Comparison of ENCODE assay signal across 20 cellular contexts in the genomic region with DNA sequence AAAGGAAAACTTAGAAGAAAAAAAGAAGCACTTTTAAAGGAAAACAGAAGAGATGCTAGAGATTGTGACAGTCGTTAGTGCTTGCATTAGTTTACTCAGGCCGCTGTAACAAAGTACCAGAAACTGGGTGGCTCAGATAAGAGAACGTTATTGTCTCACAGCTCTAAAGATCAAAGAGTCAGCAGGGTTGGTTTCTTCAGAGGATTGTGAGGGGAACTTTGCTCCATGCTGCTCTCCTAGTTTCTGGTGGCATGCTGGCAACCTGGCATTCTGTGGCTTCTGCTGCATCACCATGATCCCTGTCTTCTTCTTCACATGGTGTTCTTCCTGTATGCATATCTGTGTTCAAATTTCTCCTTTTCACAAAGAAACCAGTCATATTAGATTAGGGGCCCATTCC.
DNase-seq lines count a peak whose midpoint lies in the region; ATAC-seq, FAIRE-seq and TF ChIP-seq lines count a peak whose summit lies in the region.
"Had no signal": no experiment of that assay in that cellular context is flagged by ENCODE, and none has a peak within 500 bp of the region (broad histone marks: within the 10 kb centered on the region; RNA-seq: fewer than 3 reads in every experiment).

No MANE protein-coding gene starts in this region.

- H2AK5ac ChIP-seq in mesendoderm (ENCODE audit: low read length), result no peak overlapping the region

- no peak overlapping the region for H3K4ac ChIP-seq in mesendoderm (ENCODE audit: low read depth, low read length)

- no peak overlapping the region for H4K8ac ChIP-seq in mesendoderm (ENCODE audit: low read depth, low read length)

- H3K79me1 ChIP-seq in mesendoderm (ENCODE audit: low read length), result no peaks in the 10 kb centered on the region

- ATAC-seq in K562, result no peak
- ATAC-seq in esophagus mucosa, result no peak

- no peaks in the 10 kb centered on the region for H3K27me3 ChIP-seq in K562 (ENCODE audit: control insufficient read depth in 2 of 2, insufficient read depth in 2 of 2, low read length in 2 of 2)
- H3K27me3 ChIP-seq in mesendoderm (ENCODE audit: insufficient read depth, low read length, poor library complexity), result no peaks in the 10 kb centered on the region
- no peaks in the 10 kb centered on the region for H3K27me3 ChIP-seq in small intestine (ENCODE audit: control insufficient read depth in 2 of 2, insufficient read depth in 2 of 2, low read length in 2 of 2)
- no peaks in the 10 kb centered on the region for H3K27me3 ChIP-seq in SK-N-SH (ENCODE audit: insufficient read depth)
- H3K27me3 ChIP-seq: BE2C had no signal

- H3K9ac ChIP-seq in K562 (ENCODE audit: insufficient read depth in 1 of 2, low read depth in 2 of 2, low read length in 2 of 2) (no peak overlapping the region), mesendoderm (ENCODE audit: low read length) (no peak overlapping the region), SK-N-SH (no peak overlapping the region)

- no peaks in the 10 kb centered on the region for H3K79me2 ChIP-seq in K562 (ENCODE audit: control insufficient read depth, insufficient read depth, low read length)
- H3K79me2 ChIP-seq in mesendoderm (ENCODE audit: control insufficient read depth, insufficient read depth, low read length), result no peaks in the 10 kb centered on the region
- no peaks in the 10 kb centered on the region for H3K79me2 ChIP-seq in SK-N-SH (ENCODE audit: insufficient read depth)

- H3K4me3 ChIP-seq in K562, result no peak overlapping the region
- no peak overlapping the region for H3K4me3 ChIP-seq in mesendoderm (ENCODE audit: low read length)
- no peak overlapping the region for H3K4me3 ChIP-seq in small intestine (ENCODE audit: low read depth in 1 of 2, low read length in 2 of 2)
- H3K4me3 ChIP-seq in SK-N-SH (ENCODE audit: low read depth in 2 of 2, low read length in 1 of 2), result no peak overlapping the region

- BruUV-seq in K562 (replicated peaks; lab: Mats Ljungman, UMichigan), result no TSS peak

- peak; percentile 21 for DNase-seq in HT-29 (ENCODE audit: low spot score)
- DNase-seq in K562 (ENCODE audit: extremely low read depth in 1 of 4, low spot score in 3 of 4), result peak in 1 of 4 experiments; percentile 0
- peak; percentile 52 for DNase-seq in mesendoderm
- DNase-seq in small intestine, result peak; percentile 83
- DNase-seq in SK-N-SH, result no peak
- DNase-seq in ecto neural progenitor cell (ENCODE audit: low spot score), result no peak
- DNase-seq: ACHN; BE2C; C1 segment of cervical spinal cord; CD4-positive, CD25-positive, alpha-beta regulatory T cell; CD8-positive, alpha-beta memory T cell; COR-L47; H9 had no signal

- no peaks in the 10 kb centered on the region for H3F3A ChIP-seq in SK-N-SH (replicated peaks; ENCODE audit: insufficient read depth)

- TF ChIP-seq POLR2A in K562 (conservative IDR thresholded peaks at IDR 0.05), result no peak

- no peak overlapping the region for H3K18ac ChIP-seq in mesendoderm (ENCODE audit: low read length)

- no peaks in the 10 kb centered on the region for H3K36me3 ChIP-seq in K562 (ENCODE audit: control insufficient read depth, insufficient read depth, low read length)
- H3K36me3 ChIP-seq in mesendoderm (ENCODE audit: control insufficient read depth, insufficient read depth, low read length), result no peaks in the 10 kb centered on the region
- no peaks in the 10 kb centered on the region for H3K36me3 ChIP-seq in small intestine (ENCODE audit: control insufficient read depth in 2 of 2, insufficient read depth in 2 of 2, low read length in 2 of 2)
- H3K36me3 ChIP-seq in SK-N-SH (replicated peaks in 1 of 2; ENCODE audit: control insufficient read depth in 1 of 2, insufficient read depth in 2 of 2, low read length in 1 of 2), result no peaks in the 10 kb centered on the region
- H3K36me3 ChIP-seq: BE2C had no signal

- no peak for TF ChIP-seq RAD21 in K562 (CRISPR knock-in tag; conservative IDR thresholded peaks at IDR 0.05 in 1 of 2, IDR thresholded peaks at IDR 0.05 in 1 of 2)
- TF ChIP-seq RAD21 in SK-N-SH (IDR thresholded peaks at IDR 0.05; ENCODE audit: low read length), result no peak

- TF ChIP-seq EP300 in K562 (IDR thresholded peaks at IDR 0.05; ENCODE audit: low read length) (no peak), SK-N-SH (IDR thresholded peaks at IDR 0.05; ENCODE audit: borderline replicate concordance in 1 of 2, low read depth in 1 of 2, low read length in 1 of 2) (no peak)

- H2AFZ ChIP-seq in K562 (ENCODE audit: low read depth, low read length) (no peak overlapping the region), SK-N-SH (ENCODE audit: low read depth) (no peak overlapping the region)

- H3K27ac ChIP-seq in K562 (ENCODE audit: extremely low read depth, low read depth, low read length), result no peak overlapping the region
- H3K27ac ChIP-seq in mesendoderm (ENCODE audit: low read depth, low read length), result no peak overlapping the region
- H3K27ac ChIP-seq in small intestine (ENCODE audit: low read depth in 1 of 2, low read length in 1 of 2), result no peak overlapping the region
- H3K27ac ChIP-seq in SK-N-SH (ENCODE audit: low read depth in 2 of 2, low read length in 1 of 2), result no peak overlapping the region

- H3K9me3 ChIP-seq in K562 (replicated peaks; ENCODE audit: control insufficient read depth, insufficient read depth, low read depth, low read length) (no peaks in the 10 kb centered on the region), small intestine (ENCODE audit: control insufficient read depth, low read depth) (no peaks in the 10 kb centered on the region), SK-N-SH (no peaks in the 10 kb centered on the region)
- H3K9me3 ChIP-seq: BE2C had no signal

- CTCF ChIA-PET in K562 (lab: Yijun Ruan, JAX; ENCODE audit: low intra/inter-chr PET ratio), result no interaction called here
- CTCF ChIA-PET in SK-N-SH (lab: Yijun Ruan, JAX), result no interaction called here

- no peak overlapping the region for H3K56ac ChIP-seq in mesendoderm (ENCODE audit: low read length)

- POLR2A ChIA-PET in K562 (lab: Yijun Ruan, JAX) (no interaction called here), SK-N-SH (lab: Yijun Ruan, JAX) (no interaction called here)

- TF ChIP-seq CTCF in K562 (IDR thresholded peaks at IDR 0.05 in 2 of 3, conservative IDR thresholded peaks at IDR 0.05 in 1 of 3; ENCODE audit: insufficient read depth in 2 of 3, low read depth in 1 of 3, low read length in 3 of 3), result no peak
- no peak for TF ChIP-seq CTCF in SK-N-SH (IDR thresholded peaks at IDR 0.05)

- intact Hi-C loops in K562 (cut with micrococcal nuclease), result no loop called here

- H3K9me1 ChIP-seq in K562 (ENCODE audit: control insufficient read depth, insufficient read depth, low read length), result no peaks in the 10 kb centered on the region

- no peaks in the 10 kb centered on the region for H3K9me2 ChIP-seq in SK-N-SH

- no peaks in the 10 kb centered on the region for H4K20me1 ChIP-seq in K562 (replicated peaks; ENCODE audit: control insufficient read depth, insufficient read depth, low read length)
- no peaks in the 10 kb centered on the region for H4K20me1 ChIP-seq in SK-N-SH (ENCODE audit: insufficient read depth)

- H3K4me2 ChIP-seq in K562 (ENCODE audit: insufficient read depth, low read length) (no peak overlapping the region), mesendoderm (ENCODE audit: low read length) (no peak overlapping the region), SK-N-SH (no peak overlapping the region)

- WGBS in K562 (ENCODE audit: insufficient coverage, low coverage, missing lambda C conversion rate), result 0% methylated on average over 3 of the region's 3 CpGs
- no CpG with 5 or more reads among the region's 3 CpGs for WGBS in mesendoderm (ENCODE audit: extremely low coverage, insufficient coverage, low lambda C conversion rate)
- 12 to 43% (median 32%) methylated on average over 3 of the region's 3 CpGs for WGBS in small intestine, 3 donors
- 71% methylated on average over 3 of the region's 3 CpGs for WGBS in SK-N-SH (ENCODE audit: low lambda C conversion rate)

- no peak overlapping the region for H2BK120ac ChIP-seq in mesendoderm (ENCODE audit: low read depth, low read length)

- in situ Hi-C loops in K562 (cut with MboI), result no loop called here

- no peak overlapping the region for H2BK5ac ChIP-seq in mesendoderm (ENCODE audit: low read length)

- H3K4me1 ChIP-seq in K562 (replicated peaks in 1 of 2; ENCODE audit: control insufficient read depth in 2 of 2, insufficient read depth in 2 of 2, low read length in 2 of 2) (no peaks in the 10 kb centered on the region), mesendoderm (ENCODE audit: control insufficient read depth, low read depth, low read length) (peaks cover 4% of the 10 kb centered on the region), small intestine (ENCODE audit: control insufficient read depth in 2 of 2, insufficient read depth in 1 of 2, low read depth in 1 of 2, low read length in 1 of 2) (no peaks in the 10 kb centered on the region), SK-N-SH (ENCODE audit: control insufficient read depth in 1 of 2, insufficient read depth in 2 of 2, low read depth in 1 of 2, low read length in 1 of 2) (no peaks in the 10 kb centered on the region)
- H3K4me1 ChIP-seq: BE2C had no signal

- FAIRE-seq in K562 (lab: Jason Lieb, UNC) (no peak), small intestine (lab: Jason Lieb, UNC) (no peak)
- FAIRE-seq: A204.1, D721Med, G401.6, GM12892, GM18507, H1 had no signal

- no peak overlapping the region for H4K5ac ChIP-seq in mesendoderm (ENCODE audit: low read length)

- H2BK15ac ChIP-seq in mesendoderm (replicated peaks; ENCODE audit: low read depth), result no peak overlapping the region

- no peak overlapping the region for H3K23ac ChIP-seq in mesendoderm (ENCODE audit: low read length)

TF ChIP-seq in K562, 482 proteins besides CTCF, POLR2A, EP300 and RAD21 (continues in another document):
- TF ChIP-seq CBFA2T3 (IDR thresholded peaks at IDR 0.05), result peak; percentile 25; the same call in 1 of the 2 replicates

TF ChIP-seq in SK-N-SH, 30 proteins besides CTCF, POLR2A, EP300 and RAD21:
- TF ChIP-seq MXI1 (IDR thresholded peaks at IDR 0.05; ENCODE audit: low read depth, low read length) (no peak), EZH2phosphoT487 (IDR thresholded peaks at IDR 0.05; ENCODE audit: borderline replicate concordance, low read depth) (no peak), YY1 (IDR thresholded peaks at IDR 0.05; ENCODE audit: low read depth) (no peak), NFIC (IDR thresholded peaks at IDR 0.05; ENCODE audit: borderline replicate concordance) (no peak), FOXJ3 (CRISPR knock-in tag; IDR thresholded peaks at IDR 0.05) (no peak), GATA2 (CRISPR knock-in tag; IDR thresholded peaks at IDR 0.05) (no peak)

Comparison
In these comparisons a context has a peak if more than half of its experiments do, and no peak if none do; other contexts are left out.
1. DNase-seq: peak in HT-29 (single experiment), mesendoderm (single experiment) and small intestine (single experiment); none in SK-N-SH (single experiment) and ecto neural progenitor cell (single experiment).